In the genomic region with DNA sequence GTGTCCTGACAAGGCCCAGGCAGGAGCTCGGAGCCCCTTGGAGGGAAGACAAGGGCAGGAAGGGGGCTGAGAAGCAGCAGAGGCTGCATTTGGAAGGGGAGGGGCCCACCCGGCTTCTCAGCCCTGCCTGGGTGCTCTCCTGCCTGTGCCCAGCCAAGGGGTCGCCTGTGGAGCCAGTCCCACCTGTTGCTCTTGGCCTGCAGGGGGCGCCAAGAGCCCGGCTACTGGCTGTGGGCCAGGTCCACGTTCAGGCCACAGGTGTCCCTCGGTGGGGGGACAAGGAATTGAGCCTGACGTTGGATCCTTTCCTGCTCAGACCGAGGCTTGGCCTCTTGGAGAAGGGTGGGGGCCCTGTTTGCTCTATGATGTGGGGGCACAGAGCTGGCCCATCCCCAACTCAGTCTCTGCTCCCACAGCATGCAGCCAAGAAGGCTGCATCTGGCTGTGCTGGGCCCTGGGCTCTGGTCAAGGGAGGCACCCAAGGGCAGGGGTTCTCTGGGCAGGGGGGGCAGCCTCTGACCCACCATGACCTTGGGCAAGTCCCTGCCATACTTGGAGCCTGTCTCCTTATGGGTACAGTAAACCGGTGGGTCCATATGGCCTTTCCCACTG, we compare ENCODE assay signal across 8 cellular contexts. TPM values are rescaled to one million over a fixed set of nuclear protein-coding genes. Genes with fewer than 3 reads are reported as not detected.
A peak's percentile ranks its signal among the peaks of the same experiment; 100 is the strongest.
DNase-seq lines count a peak whose midpoint lies in the region; ATAC-seq and TF ChIP-seq lines count a peak whose summit lies in the region.

No MANE protein-coding gene starts in this region.

- H3K36me3 ChIP-seq in body of pancreas (replicated peaks in 1 of 2; ENCODE audit: insufficient read depth in 1 of 2, low read depth in 2 of 2) (no peaks in the 10 kb centered on the region), lower lobe of right lung (no peaks in the 10 kb centered on the region)

- H3K27me3 ChIP-seq in body of pancreas (no peaks in the 10 kb centered on the region), lower lobe of right lung (ENCODE audit: low read depth) (no peaks in the 10 kb centered on the region)

- TF ChIP-seq POLR2A in body of pancreas (IDR thresholded peaks at IDR 0.05) = no peak

- H3K4me1 ChIP-seq in body of pancreas = peaks cover 8% of the 10 kb centered on the region
- H3K4me1 ChIP-seq in lower lobe of right lung = peaks cover 7% of the 10 kb centered on the region

- WGBS in body of pancreas, 2 donors = 10 to 19% methylated on average over 6 to 10 of the region's 10 CpGs

- DNase-seq in COR-L47 (lab: John Stamatoyannopoulos, UW) = peak; percentile 61
- peak; percentile 60 for DNase-seq in KBM-7
- peak; percentile 52 for DNase-seq in T-helper 9 cell
- peak; percentile 49 to 75 (median 58) for DNase-seq in body of pancreas
- peak; percentile 68 for DNase-seq in lower lobe of right lung
- peak; percentile 52 for DNase-seq in stimulated activated CD8-positive, alpha-beta memory T cell treated with anti-CD3 and anti-CD28 coated beads, Interleukin-4, amount 100 ng/mL, for 24 hours (ENCODE audit: low read depth)
- DNase-seq in AG08395 (ENCODE audit: low spot score) = no peak

- intact Hi-C loops in body of pancreas (cut with DNase I) = loop anchor here (10.0 kb wide), 1 partner anchor 283 kb away; no protein-coding TSS in a partner anchor
- intact Hi-C loops in lower lobe of right lung (cut with DNase I) = no loop called here

- ATAC-seq in body of pancreas (peak; percentile 57), lower lobe of right lung (peak; percentile 66 to 68), HG03280 (IDR thresholded peaks at IDR 0.05; ENCODE audit: unreplicated experiment) (no peak)

- H3K9me3 ChIP-seq in body of pancreas (no peaks in the 10 kb centered on the region), lower lobe of right lung (no peaks in the 10 kb centered on the region)

- H3K27ac ChIP-seq in body of pancreas (no peak overlapping the region), lower lobe of right lung (no peak overlapping the region)

- TF ChIP-seq CTCF in body of pancreas (IDR thresholded peaks at IDR 0.05) (peak; percentile 61 to 79 (median 77)), lower lobe of right lung (IDR thresholded peaks at IDR 0.05) (peak; percentile 84)

- no peak overlapping the region for H3K4me3 ChIP-seq in body of pancreas
- H3K4me3 ChIP-seq in lower lobe of right lung = no peak overlapping the region

- in situ Hi-C loops in KBM-7 (cut with MboI; ENCODE audit: low pct_unique_long_range_greater_than_20kb, low sequenced_read_pairs) = loop anchor here (25.0 kb wide), 1 partner anchor 280 kb away; no protein-coding TSS in a partner anchor

RNA-seq across cellular contexts. Expression of gene WNT4, which starts 10.9 kb away (rescaled TPM):
- total RNA-seq in body of pancreas (1 to 10 TPM in 1 of 2 donors, under 1 TPM in 1; 0.52 to 1.3 TPM), lower lobe of right lung (3.8 TPM)
